Comparison of ENCODE assay signal across 21 cellular contexts in the genomic region with DNA sequence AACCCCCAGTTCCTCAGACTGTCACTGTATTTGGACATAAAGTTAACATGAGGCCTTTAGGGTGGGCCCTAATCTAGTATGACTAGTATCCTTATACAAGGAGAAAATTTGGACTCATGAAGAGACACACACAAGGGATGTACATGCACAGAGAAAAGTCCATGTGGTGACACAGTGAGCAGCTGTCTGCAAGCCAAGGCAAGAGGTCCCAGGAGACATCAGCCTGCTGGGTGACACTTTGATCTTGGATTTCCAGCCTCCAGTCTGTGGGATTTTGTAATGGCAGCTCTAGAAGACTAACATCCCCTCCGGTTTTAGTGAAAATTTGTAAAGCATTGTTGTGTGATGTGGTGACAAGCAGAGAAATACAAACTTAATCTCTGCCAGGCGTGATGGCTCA.
"Had no signal": no experiment of that assay in that cellular context is flagged by ENCODE, and none has a peak within 500 bp of the region (broad histone marks: within the 10 kb centered on the region; RNA-seq: fewer than 3 reads in every experiment).

No MANE protein-coding gene starts in this region.

- H3K36me3 ChIP-seq: adrenal gland, colonic mucosa, left lung, thyroid gland had no signal

- H3K4me1 ChIP-seq: adrenal gland, colonic mucosa had no signal

- H3K9me3 ChIP-seq: adrenal gland, colonic mucosa, left lung, thyroid gland had no signal

- H3K27ac Mint-ChIP-seq: activated naive CD4-positive, alpha-beta T cell treated with anti-CD3 and anti-CD28 coated beads, Interleukin-2, amount 50 U/mL, for 72 hours; activated T-helper 1 cell treated with anti-CD3 and anti-CD28 coated beads, Interleukin-12 subunit alpha, Interleukin-12 subunit beta, Interleukin-2, Interleukin-4 antibody, amounts not matched to agents 30 ng/mL and 10 ng/mL and 1 ng/mL, durations not matched to agents 14 hours and 24 hours and 36 hours; nephron had no signal

- ATAC-seq: activated naive CD4-positive, alpha-beta T cell treated with anti-CD3 and anti-CD28 coated beads, Interleukin-2, amount 50 U/mL, for 72 hours; left lung had no signal

- FAIRE-seq: endometrium, frontal cortex, kidney had no signal

- H3K9me3 Mint-ChIP-seq: activated T-helper 1 cell treated with anti-CD3 and anti-CD28 coated beads, Interleukin-12 subunit alpha, Interleukin-12 subunit beta, Interleukin-2, Interleukin-4 antibody, amounts not matched to agents 30 ng/mL and 10 ng/mL and 1 ng/mL, durations not matched to agents 14 hours and 24 hours and 36 hours had no signal

- H3K27ac ChIP-seq: adrenal gland, colonic mucosa, left lung, thyroid gland, VCaP had no signal

- H3K4me3 Mint-ChIP-seq: activated T-helper 1 cell treated with anti-CD3 and anti-CD28 coated beads, Interleukin-12 subunit alpha, Interleukin-12 subunit beta, Interleukin-2, Interleukin-4 antibody, amounts not matched to agents 30 ng/mL and 10 ng/mL and 1 ng/mL, durations not matched to agents 14 hours and 24 hours and 36 hours; nephron had no signal

- DNase-seq: activated CD4-positive, alpha-beta T cell treated with anti-CD3 and anti-CD28 coated beads for 1 hour; activated gamma-delta T cell treated with Interleukin-2 at 50 U/mL for 16 hours; activated T-cell treated with anti-CD3 and anti-CD28 coated beads for 4 hours; adrenal gland; colonic mucosa; head of caudate nucleus; kidney; left lung; midbrain; posterior cingulate gyrus; retina; stimulated activated CD4-positive, alpha-beta T cell treated with anti-CD3 and anti-CD28 coated beads, Interleukin-2, amount 100 ng/mL, for 24 hours; stimulated activated naive CD4-positive, alpha-beta T cell treated with Interleukin-2 at 50 U/mL for 16 hours; T1000; thyroid gland had no signal

- H3K27me3 ChIP-seq: adrenal gland, colonic mucosa, left lung, thyroid gland had no signal

- H3K4me3 ChIP-seq: adrenal gland, colonic mucosa, left lung, thyroid gland had no signal
